In the genomic region with DNA sequence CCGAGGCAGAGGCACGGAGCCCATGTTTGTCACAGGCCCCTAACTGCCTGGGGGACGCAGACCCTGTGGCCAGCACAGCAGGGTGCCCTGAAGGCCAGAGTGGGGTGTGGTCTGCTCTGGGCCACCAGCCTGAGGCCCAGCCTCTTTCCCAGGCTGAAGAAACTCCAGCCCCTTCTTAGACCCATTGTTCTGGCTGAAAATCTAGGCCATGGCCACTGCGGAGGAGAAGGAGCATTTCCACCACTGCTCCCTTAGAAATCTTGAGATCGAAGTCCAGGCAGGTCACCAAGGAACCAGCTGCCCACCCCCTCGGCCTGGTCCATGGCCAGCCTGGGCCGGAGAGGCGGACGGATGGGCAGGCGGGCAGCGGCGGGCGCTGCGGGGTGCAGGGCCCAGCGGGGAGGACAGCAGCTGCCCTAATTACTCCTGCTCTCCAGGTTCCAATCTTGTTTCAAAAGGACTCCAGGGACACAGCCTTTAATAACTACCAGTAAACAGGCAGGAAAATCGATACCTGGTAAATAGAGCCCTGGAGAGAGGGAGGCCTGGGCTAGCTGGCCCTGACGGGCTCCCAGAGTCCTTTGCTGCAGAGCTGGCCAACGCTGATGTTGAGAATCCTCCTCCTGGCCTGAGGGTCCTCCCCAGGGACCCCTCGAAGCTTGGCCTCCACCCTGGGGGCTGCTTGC, we compare ENCODE assay signal across 9 cellular contexts. TPM values are rescaled to one million over a fixed set of nuclear protein-coding genes. Genes with fewer than 3 reads are reported as not detected.
DNase-seq lines count a peak whose midpoint lies in the region; TF ChIP-seq lines count a peak whose summit lies in the region.
"Had no signal": no experiment of that assay in that cellular context is flagged by ENCODE, and none has a peak within 500 bp of the region (broad histone marks: within the 10 kb centered on the region; RNA-seq: fewer than 3 reads in every experiment).

No MANE protein-coding gene starts in this region.

- no peak for TF ChIP-seq EP300 in tibial nerve (IDR thresholded peaks at IDR 0.05)

- H3K79me2 ChIP-seq in OCI-LY3 (ENCODE audit: low read length) = peaks cover 5% of the 10 kb centered on the region; the same call in 1 of the 2 replicates

- WGBS in tibial nerve, 2 donors = 42 to 65% methylated on average over 16 to 17 of the region's 19 CpGs

- H3K36me3 ChIP-seq in breast epithelium (no peaks in the 10 kb centered on the region), OCI-LY3 (replicated peaks; ENCODE audit: low read depth, low read length) (no peaks in the 10 kb centered on the region), tibial nerve (no peaks in the 10 kb centered on the region)

- no peaks in the 10 kb centered on the region for H4K20me1 ChIP-seq in OCI-LY3 (ENCODE audit: insufficient read depth, low read length)

- H3K4me1 Mint-ChIP-seq in MCF 10A (ENCODE audit: insufficient read depth, unreplicated experiment) = peaks cover 6% of the 10 kb centered on the region

- CTCF ChIA-PET in MCF 10A (lab: Yijun Ruan, JAX) = interaction anchor here (0.6 to 1.8 kb wide), 3 partner anchors 68 to 112 kb away, joined by 3 to 4 read pairs (median 3); no protein-coding TSS in a partner anchor

- H3K9ac ChIP-seq in OCI-LY3 (ENCODE audit: low read length) = peak overlapping the region; percentile 84

- no peak overlapping the region for H2AFZ ChIP-seq in OCI-LY3 (ENCODE audit: low read depth, low read length)

- H3K9me3 Mint-ChIP-seq in MCF 10A (ENCODE audit: unreplicated experiment) = no peaks in the 10 kb centered on the region

- no peaks in the 10 kb centered on the region for H3K4me1 ChIP-seq in breast epithelium
- H3K4me1 ChIP-seq in OCI-LY3 (ENCODE audit: low read length) = peaks cover 92% of the 10 kb centered on the region
- peaks cover 0 to 33% (median 10%) of the 10 kb centered on the region in 4 donors for H3K4me1 ChIP-seq in tibial nerve

- H3K27ac Mint-ChIP-seq in MCF 10A (ENCODE audit: low read depth, unreplicated experiment) = no peak overlapping the region

- DNase-seq in breast epithelium (ENCODE audit: low spot score in 2 of 2) = no peak
- no peak for DNase-seq in MCF 10A (ENCODE audit: unreplicated experiment)
- DNase-seq in hypothalamus (lab: John Stamatoyannopoulos, UW) = peak in 37 of 51 donors; percentile 9 to 94 (median 67)
- no peak for DNase-seq in tibial nerve (ENCODE audit: low spot score in 2 of 2)
- no peak for DNase-seq in NCI-H526 (lab: John Stamatoyannopoulos, UW)
- DNase-seq in NCI-H524 treated with DMSO at 0.1 percent for 48 hours (lab: John Stamatoyannopoulos, UW) = no peak
- no peak for DNase-seq in NCI-H2196 (lab: John Stamatoyannopoulos, UW; ENCODE audit: unreplicated experiment)
- DNase-seq: immature natural killer cell had no signal

- no peaks in the 10 kb centered on the region for H3K9me3 ChIP-seq in breast epithelium
- no peaks in the 10 kb centered on the region for H3K9me3 ChIP-seq in OCI-LY3 (ENCODE audit: insufficient read depth, low read length)
- H3K9me3 ChIP-seq in tibial nerve = no peaks in the 10 kb centered on the region

- H3K4me3 Mint-ChIP-seq in MCF 10A (ENCODE audit: unreplicated experiment) = no peak overlapping the region
- H3K4me3 Mint-ChIP-seq: immature natural killer cell had no signal

- H3K4me3 ChIP-seq in breast epithelium (no peak overlapping the region), OCI-LY3 (ENCODE audit: low read length) (peak overlapping the region; percentile 68), tibial nerve (no peak overlapping the region)

- intact Hi-C loops in breast epithelium (cut with DNase I; ENCODE audit: low total_unique reads) = no loop called here
- intact Hi-C loops in MCF 10A (cut with micrococcal nuclease) = no loop called here

- TF ChIP-seq CTCF in breast epithelium (IDR thresholded peaks at IDR 0.05) = no peak
- no peak for TF ChIP-seq CTCF in MCF 10A (IDR thresholded peaks at IDR 0.05; ENCODE audit: unreplicated experiment)
- TF ChIP-seq CTCF in OCI-LY3 (IDR thresholded peaks at IDR 0.05; ENCODE audit: low read depth, low read length) = no peak
- no peak for TF ChIP-seq CTCF in tibial nerve (IDR thresholded peaks at IDR 0.05)

- H3K27me3 Mint-ChIP-seq in MCF 10A (ENCODE audit: insufficient read depth, unreplicated experiment) = peaks cover 24% of the 10 kb centered on the region

- peak overlapping the region; percentile 43 to 86 for H3K27ac ChIP-seq in breast epithelium
- H3K27ac ChIP-seq in OCI-LY3 (ENCODE audit: low read length) = peak overlapping the region; percentile 92
- H3K27ac ChIP-seq in tibial nerve = peak overlapping the region in 3 of 4 donors; percentile 62 to 80 (median 73)

- H3K36me3 Mint-ChIP-seq in MCF 10A (ENCODE audit: insufficient read depth, unreplicated experiment) = no peaks in the 10 kb centered on the region
- H3K36me3 Mint-ChIP-seq: immature natural killer cell had no signal

- POLR2A ChIA-PET in MCF 10A (lab: Yijun Ruan, JAX) = no interaction called here

- no TSS peak for BruUV-seq in MCF 10A (replicated peaks; lab: Mats Ljungman, UMichigan)

- H3K4me2 ChIP-seq in OCI-LY3 (ENCODE audit: low read length) = peak overlapping the region; percentile 70

- TF ChIP-seq POLR2A in breast epithelium (IDR thresholded peaks at IDR 0.05) = no peak
- TF ChIP-seq POLR2A in tibial nerve (IDR thresholded peaks at IDR 0.05) = no peak

- no peaks in the 10 kb centered on the region for H3K27me3 ChIP-seq in breast epithelium
- H3K27me3 ChIP-seq in OCI-LY3 (ENCODE audit: low read depth, low read length) = no peaks in the 10 kb centered on the region
- H3K27me3 ChIP-seq in tibial nerve = no peaks in the 10 kb centered on the region

RNA-seq across cellular contexts. Expression of gene DTX1, which starts 15.0 kb away (rescaled TPM):
- total RNA-seq in breast epithelium (10 to 100 TPM in 2 of 3 donors, 1 to 10 TPM in 1; 7.9 to 46.6 (median 20.0) TPM), MCF 10A (2022) (not detected in 2 replicates), tibial nerve (10 to 100 TPM; 17.3 to 38.1 (median 25.4) TPM)

Comparison
In these comparisons a context has a peak if more than half of its experiments do, and no peak if none do; other contexts are left out.
1. DNase-seq: peak in hypothalamus (37 of 51); none in breast epithelium (0 of 2), MCF 10A (single experiment), tibial nerve (0 of 2), NCI-H526 (0 of 2), NCI-H524 treated with DMSO at 0.1 percent for 48 hours (single experiment) and NCI-H2196 (single experiment).
2. Peak in every context shown above with its lines, with median percentiles within 50 percentile points of each other: H3K27ac ChIP-seq.